Comparison of ENCODE assay signal across 8 cellular contexts in the genomic region with DNA sequence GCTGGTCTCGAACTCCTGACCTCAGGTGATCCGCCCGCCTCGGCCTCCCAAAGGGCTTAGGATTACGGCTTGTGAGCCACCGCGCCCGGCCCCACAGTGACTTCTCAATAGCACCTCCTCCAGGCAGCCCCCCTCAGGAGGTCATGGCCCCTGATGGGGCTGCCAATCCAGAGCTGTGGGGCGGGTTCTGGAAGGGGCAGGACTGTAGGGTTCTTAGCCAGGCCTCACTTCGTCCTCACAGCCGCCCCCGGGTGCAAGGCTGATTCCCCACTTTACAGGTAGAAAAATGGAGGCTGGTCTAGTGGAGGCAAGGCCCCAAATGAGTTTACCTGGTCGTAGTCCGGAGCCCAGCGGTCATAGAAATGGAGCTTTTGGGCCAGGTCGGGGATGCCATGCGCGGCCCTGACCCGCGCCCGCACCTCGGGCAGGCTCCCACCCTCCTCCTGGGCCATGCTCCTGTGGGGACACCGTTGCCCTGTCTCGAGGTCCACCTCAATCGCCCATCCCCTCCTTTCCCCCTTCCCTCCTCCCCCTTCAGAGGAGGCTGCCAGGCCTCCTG. TPM values are rescaled to one million over a fixed set of nuclear protein-coding genes. Genes with fewer than 3 reads are reported as not detected.
DNase-seq lines count a peak whose midpoint lies in the region; ATAC-seq, FAIRE-seq and TF ChIP-seq lines count a peak whose summit lies in the region.

No MANE protein-coding gene starts in this region.

- FAIRE-seq in bronchial epithelial cell (lab: Jason Lieb, UNC), result no peak

- H3K27ac ChIP-seq in lung (ENCODE audit: low read depth in 1 of 2, low read length in 1 of 2), result peak overlapping the region in 1 of 2 donors; percentile 89

- 47 to 69% methylated on average over 19 to 25 of the region's 25 CpGs for WGBS in lung, 2 donors

- DNase-seq in ACHN, result peak; percentile 57
- DNase-seq in bronchial epithelial cell (ENCODE audit: low read depth), result no peak
- no peak for DNase-seq in lung (ENCODE audit: low spot score)
- DNase-seq in NCI-H1417 treated with DMSO at 0.1 percent for 48 hours (lab: John Stamatoyannopoulos, UW), result no peak
- DNase-seq in T-helper 9 cell, result no peak
- DNase-seq in HK-2 (ENCODE audit: unreplicated experiment), result no peak
- no peak for DNase-seq in SK-N-DZ (ENCODE audit: low spot score)

- H3K4me1 ChIP-seq in lung (ENCODE audit: control insufficient read depth in 2 of 2, insufficient read depth in 2 of 2, low read length in 2 of 2), result peaks cover 0 to 7% of the 10 kb centered on the region in 2 donors

- peak overlapping the region; percentile 58 for H3K4me3 ChIP-seq in bronchial epithelial cell (ENCODE audit: low read depth, low read length)
- H3K4me3 ChIP-seq in lung, result peak overlapping the region; percentile 45

- in situ Hi-C loops in ACHN (cut with HindIII; ENCODE audit: low pct_ligation_motif_present, low pct_unique_long_range_greater_than_20kb, low sequenced_read_pairs), result no loop called here

- H3K9me3 ChIP-seq in lung (ENCODE audit: control insufficient read depth in 2 of 2, insufficient read depth in 1 of 2, low read length in 1 of 2), result no peaks in the 10 kb centered on the region

- H3K36me3 ChIP-seq in bronchial epithelial cell (ENCODE audit: control insufficient read depth, insufficient read depth, low read length) (no peaks in the 10 kb centered on the region), lung (ENCODE audit: control insufficient read depth in 2 of 2, insufficient read depth in 2 of 2, low read length in 2 of 2) (no peaks in the 10 kb centered on the region)

- H3K27me3 ChIP-seq in bronchial epithelial cell (ENCODE audit: control insufficient read depth, insufficient read depth, low read length) (no peaks in the 10 kb centered on the region), lung (ENCODE audit: control insufficient read depth, insufficient read depth) (no peaks in the 10 kb centered on the region)

- TF ChIP-seq CTCF in bronchial epithelial cell (IDR thresholded peaks at IDR 0.05; ENCODE audit: insufficient read depth, low read length, severe bottlenecking) (no peak), lung (IDR thresholded peaks at IDR 0.05; ENCODE audit: control extremely low read depth, extremely low read depth) (no peak)

- ATAC-seq in HG03460 (IDR thresholded peaks at IDR 0.05; ENCODE audit: unreplicated experiment) (peak; percentile 2), lung (ENCODE audit: insufficient read depth, low FRiP score) (no peak)

RNA-seq across cellular contexts. Expression of gene METTL27, which starts 0.5 kb away (rescaled TPM):
- total RNA-seq in bronchial epithelial cell, result 0.26 and 3.3 TPM in 2 replicates
- 10 to 100 TPM in 1 of 2 donors, 1 to 10 TPM in 1; 6.3 to 22.1 TPM for total RNA-seq in lung
- 1 to 10 TPM; 2.3 to 3.9 TPM for polyA plus RNA-seq in lung
- 0.33 and 0.61 TPM in 2 replicates for polyA plus RNA-seq in SK-N-DZ (2014; cell fraction: cytosol; rRNA removed)
- polyA plus RNA-seq in SK-N-DZ (2014; cell fraction: nucleus; rRNA removed), result 1.7 TPM in 1 of 2 replicates, not detected in the other

RNA-seq across cellular contexts. Expression of gene CLDN4, which starts 11.0 kb away (rescaled TPM):
- total RNA-seq in bronchial epithelial cell (55.5 and 126 TPM in 2 replicates), lung (100 to 1,000 TPM; 150 to 169 TPM)
- polyA plus RNA-seq in lung, result 100 to 1,000 TPM in 1 of 2 donors, 10 to 100 TPM in 1; 99.8 to 154 TPM
- 0.08 TPM in 1 of 2 replicates, not detected in the other for polyA plus RNA-seq in SK-N-DZ (2014; cell fraction: cytosol; rRNA removed)
- not detected in 2 replicates for polyA plus RNA-seq in SK-N-DZ (2014; cell fraction: nucleus; rRNA removed)

RNA-seq across cellular contexts. Expression of gene TMEM270, which starts 19.2 kb away (rescaled TPM):
- total RNA-seq in bronchial epithelial cell (not detected in 2 replicates), lung (1 to 10 TPM in 1 of 2 donors, not detected in 1; 1.1 TPM)
- under 1 TPM; 0.19 to 0.20 TPM for polyA plus RNA-seq in lung
- not detected in 2 replicates for polyA plus RNA-seq in SK-N-DZ (2014; cell fraction: cytosol; rRNA removed)
- not detected in 2 replicates for polyA plus RNA-seq in SK-N-DZ (2014; cell fraction: nucleus; rRNA removed)
